ENCODE assay signal across 1 cellular context in the genomic region with DNA sequence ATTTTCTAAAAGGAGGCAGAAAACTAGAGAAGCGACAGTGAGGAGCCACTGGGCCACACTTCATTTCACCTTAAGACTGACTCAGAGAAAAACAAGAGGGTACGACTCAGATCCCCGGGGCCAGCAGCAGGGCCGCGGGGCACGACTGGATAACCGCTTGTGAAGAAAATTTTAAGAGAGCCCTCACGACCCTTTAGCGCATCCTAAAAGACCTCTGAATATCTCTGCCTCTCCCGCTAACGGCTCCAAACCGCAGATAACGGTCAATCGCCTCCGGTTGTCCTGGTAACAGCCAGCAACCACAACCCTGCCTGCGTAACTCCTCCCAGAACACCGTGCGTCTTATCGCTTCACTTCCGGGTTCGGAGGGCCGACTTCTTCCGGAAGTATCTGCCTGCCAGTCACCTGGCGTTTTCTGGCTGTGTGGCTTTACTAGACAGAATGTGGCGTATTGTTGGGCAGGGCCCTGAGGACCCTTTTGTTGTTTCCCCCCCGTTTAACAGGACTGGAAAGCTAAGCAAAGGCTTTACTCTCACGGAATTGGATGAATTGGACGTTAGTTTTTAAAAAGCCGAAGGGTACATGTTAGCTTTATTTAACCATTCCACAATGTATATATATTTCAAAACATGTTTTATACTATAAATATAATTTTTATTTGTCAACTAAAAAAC.
A peak's percentile ranks its signal among the peaks of the same experiment; 100 is the strongest.
TF ChIP-seq lines count a peak whose summit lies in the region.

No MANE protein-coding gene starts in this region.

TF ChIP-seq in K562, 482 proteins besides CTCF, POLR2A, EP300 and RAD21 (continued from another document and continues in another):
- TF ChIP-seq, protein P1, sequence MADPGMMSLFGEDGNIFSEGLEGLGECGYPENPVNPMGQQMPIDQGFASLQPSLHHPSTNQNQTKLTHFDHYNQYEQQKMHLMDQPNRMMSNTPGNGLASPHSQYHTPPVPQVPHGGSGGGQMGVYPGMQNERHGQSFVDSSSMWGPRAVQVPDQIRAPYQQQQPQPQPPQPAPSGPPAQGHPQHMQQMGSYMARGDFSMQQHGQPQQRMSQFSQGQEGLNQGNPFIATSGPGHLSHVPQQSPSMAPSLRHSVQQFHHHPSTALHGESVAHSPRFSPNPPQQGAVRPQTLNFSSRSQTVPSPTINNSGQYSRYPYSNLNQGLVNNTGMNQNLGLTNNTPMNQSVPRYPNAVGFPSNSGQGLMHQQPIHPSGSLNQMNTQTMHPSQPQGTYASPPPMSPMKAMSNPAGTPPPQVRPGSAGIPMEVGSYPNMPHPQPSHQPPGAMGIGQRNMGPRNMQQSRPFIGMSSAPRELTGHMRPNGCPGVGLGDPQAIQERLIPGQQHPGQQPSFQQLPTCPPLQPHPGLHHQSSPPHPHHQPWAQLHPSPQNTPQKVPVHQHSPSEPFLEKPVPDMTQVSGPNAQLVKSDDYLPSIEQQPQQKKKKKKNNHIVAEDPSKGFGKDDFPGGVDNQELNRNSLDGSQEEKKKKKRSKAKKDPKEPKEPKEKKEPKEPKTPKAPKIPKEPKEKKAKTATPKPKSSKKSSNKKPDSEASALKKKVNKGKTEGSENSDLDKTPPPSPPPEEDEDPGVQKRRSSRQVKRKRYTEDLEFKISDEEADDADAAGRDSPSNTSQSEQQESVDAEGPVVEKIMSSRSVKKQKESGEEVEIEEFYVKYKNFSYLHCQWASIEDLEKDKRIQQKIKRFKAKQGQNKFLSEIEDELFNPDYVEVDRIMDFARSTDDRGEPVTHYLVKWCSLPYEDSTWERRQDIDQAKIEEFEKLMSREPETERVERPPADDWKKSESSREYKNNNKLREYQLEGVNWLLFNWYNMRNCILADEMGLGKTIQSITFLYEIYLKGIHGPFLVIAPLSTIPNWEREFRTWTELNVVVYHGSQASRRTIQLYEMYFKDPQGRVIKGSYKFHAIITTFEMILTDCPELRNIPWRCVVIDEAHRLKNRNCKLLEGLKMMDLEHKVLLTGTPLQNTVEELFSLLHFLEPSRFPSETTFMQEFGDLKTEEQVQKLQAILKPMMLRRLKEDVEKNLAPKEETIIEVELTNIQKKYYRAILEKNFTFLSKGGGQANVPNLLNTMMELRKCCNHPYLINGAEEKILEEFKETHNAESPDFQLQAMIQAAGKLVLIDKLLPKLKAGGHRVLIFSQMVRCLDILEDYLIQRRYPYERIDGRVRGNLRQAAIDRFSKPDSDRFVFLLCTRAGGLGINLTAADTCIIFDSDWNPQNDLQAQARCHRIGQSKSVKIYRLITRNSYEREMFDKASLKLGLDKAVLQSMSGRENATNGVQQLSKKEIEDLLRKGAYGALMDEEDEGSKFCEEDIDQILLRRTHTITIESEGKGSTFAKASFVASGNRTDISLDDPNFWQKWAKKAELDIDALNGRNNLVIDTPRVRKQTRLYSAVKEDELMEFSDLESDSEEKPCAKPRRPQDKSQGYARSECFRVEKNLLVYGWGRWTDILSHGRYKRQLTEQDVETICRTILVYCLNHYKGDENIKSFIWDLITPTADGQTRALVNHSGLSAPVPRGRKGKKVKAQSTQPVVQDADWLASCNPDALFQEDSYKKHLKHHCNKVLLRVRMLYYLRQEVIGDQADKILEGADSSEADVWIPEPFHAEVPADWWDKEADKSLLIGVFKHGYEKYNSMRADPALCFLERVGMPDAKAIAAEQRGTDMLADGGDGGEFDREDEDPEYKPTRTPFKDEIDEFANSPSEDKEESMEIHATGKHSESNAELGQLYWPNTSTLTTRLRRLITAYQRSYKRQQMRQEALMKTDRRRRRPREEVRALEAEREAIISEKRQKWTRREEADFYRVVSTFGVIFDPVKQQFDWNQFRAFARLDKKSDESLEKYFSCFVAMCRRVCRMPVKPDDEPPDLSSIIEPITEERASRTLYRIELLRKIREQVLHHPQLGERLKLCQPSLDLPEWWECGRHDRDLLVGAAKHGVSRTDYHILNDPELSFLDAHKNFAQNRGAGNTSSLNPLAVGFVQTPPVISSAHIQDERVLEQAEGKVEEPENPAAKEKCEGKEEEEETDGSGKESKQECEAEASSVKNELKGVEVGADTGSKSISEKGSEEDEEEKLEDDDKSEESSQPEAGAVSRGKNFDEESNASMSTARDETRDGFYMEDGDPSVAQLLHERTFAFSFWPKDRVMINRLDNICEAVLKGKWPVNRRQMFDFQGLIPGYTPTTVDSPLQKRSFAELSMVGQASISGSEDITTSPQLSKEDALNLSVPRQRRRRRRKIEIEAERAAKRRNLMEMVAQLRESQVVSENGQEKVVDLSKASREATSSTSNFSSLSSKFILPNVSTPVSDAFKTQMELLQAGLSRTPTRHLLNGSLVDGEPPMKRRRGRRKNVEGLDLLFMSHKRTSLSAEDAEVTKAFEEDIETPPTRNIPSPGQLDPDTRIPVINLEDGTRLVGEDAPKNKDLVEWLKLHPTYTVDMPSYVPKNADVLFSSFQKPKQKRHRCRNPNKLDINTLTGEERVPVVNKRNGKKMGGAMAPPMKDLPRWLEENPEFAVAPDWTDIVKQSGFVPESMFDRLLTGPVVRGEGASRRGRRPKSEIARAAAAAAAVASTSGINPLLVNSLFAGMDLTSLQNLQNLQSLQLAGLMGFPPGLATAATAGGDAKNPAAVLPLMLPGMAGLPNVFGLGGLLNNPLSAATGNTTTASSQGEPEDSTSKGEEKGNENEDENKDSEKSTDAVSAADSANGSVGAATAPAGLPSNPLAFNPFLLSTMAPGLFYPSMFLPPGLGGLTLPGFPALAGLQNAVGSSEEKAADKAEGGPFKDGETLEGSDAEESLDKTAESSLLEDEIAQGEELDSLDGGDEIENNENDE (IDR thresholded peaks at IDR 0.05; ENCODE audit: low read depth, low read length) = no peak
- TF ChIP-seq BDP1 (IDR thresholded peaks at IDR 0.05; ENCODE audit: insufficient read depth, insufficient read length) = no peak
- TF ChIP-seq RBBP5 (IDR thresholded peaks at IDR 0.05; ENCODE audit: borderline replicate concordance, insufficient read depth, low read length, poor library complexity, severe bottlenecking) = peak; percentile 54
- TF ChIP-seq, protein P2, sequence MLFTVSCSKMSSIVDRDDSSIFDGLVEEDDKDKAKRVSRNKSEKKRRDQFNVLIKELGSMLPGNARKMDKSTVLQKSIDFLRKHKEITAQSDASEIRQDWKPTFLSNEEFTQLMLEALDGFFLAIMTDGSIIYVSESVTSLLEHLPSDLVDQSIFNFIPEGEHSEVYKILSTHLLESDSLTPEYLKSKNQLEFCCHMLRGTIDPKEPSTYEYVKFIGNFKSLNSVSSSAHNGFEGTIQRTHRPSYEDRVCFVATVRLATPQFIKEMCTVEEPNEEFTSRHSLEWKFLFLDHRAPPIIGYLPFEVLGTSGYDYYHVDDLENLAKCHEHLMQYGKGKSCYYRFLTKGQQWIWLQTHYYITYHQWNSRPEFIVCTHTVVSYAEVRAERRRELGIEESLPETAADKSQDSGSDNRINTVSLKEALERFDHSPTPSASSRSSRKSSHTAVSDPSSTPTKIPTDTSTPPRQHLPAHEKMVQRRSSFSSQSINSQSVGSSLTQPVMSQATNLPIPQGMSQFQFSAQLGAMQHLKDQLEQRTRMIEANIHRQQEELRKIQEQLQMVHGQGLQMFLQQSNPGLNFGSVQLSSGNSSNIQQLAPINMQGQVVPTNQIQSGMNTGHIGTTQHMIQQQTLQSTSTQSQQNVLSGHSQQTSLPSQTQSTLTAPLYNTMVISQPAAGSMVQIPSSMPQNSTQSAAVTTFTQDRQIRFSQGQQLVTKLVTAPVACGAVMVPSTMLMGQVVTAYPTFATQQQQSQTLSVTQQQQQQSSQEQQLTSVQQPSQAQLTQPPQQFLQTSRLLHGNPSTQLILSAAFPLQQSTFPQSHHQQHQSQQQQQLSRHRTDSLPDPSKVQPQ (CRISPR knock-in tag; IDR thresholded peaks at IDR 0.05; ENCODE audit: borderline replicate concordance) = no peak
- peak; percentile 75 for TF ChIP-seq HCFC1 (IDR thresholded peaks at IDR 0.05; ENCODE audit: low read depth, low read length)
- no peak for TF ChIP-seq PURB (CRISPR knock-in tag; IDR thresholded peaks at IDR 0.05; ENCODE audit: low read depth)
- no peak for TF ChIP-seq TRIM24 (IDR thresholded peaks at IDR 0.05)
- TF ChIP-seq ARHGAP35 (IDR thresholded peaks at IDR 0.05; ENCODE audit: partially characterized antibody) = no peak
- TF ChIP-seq CSDE1 (IDR thresholded peaks at IDR 0.05) = peak in 1 of 2 experiments; percentile 73; a peak in 1 of 4 replicates
- TF ChIP-seq, protein P3, sequence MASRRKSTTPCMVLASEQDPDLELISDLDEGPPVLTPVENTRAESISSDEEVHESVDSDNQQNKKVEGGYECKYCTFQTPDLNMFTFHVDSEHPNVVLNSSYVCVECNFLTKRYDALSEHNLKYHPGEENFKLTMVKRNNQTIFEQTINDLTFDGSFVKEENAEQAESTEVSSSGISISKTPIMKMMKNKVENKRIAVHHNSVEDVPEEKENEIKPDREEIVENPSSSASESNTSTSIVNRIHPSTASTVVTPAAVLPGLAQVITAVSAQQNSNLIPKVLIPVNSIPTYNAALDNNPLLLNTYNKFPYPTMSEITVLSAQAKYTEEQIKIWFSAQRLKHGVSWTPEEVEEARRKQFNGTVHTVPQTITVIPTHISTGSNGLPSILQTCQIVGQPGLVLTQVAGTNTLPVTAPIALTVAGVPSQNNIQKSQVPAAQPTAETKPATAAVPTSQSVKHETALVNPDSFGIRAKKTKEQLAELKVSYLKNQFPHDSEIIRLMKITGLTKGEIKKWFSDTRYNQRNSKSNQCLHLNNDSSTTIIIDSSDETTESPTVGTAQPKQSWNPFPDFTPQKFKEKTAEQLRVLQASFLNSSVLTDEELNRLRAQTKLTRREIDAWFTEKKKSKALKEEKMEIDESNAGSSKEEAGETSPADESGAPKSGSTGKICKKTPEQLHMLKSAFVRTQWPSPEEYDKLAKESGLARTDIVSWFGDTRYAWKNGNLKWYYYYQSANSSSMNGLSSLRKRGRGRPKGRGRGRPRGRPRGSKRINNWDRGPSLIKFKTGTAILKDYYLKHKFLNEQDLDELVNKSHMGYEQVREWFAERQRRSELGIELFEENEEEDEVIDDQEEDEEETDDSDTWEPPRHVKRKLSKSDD (conservative IDR thresholded peaks at IDR 0.05; ENCODE audit: low read length) = peak; percentile 39; the same call in 1 of the 2 replicates
- peak; percentile 87 for TF ChIP-seq POLR2AphosphoS5 (IDR thresholded peaks at IDR 0.05; ENCODE audit: control insufficient read depth, insufficient read depth, low read depth, low read length)
- no peak for TF ChIP-seq SIRT6 (IDR thresholded peaks at IDR 0.05; ENCODE audit: low read depth, low read length)
- no peak for TF ChIP-seq ZNF408 (CRISPR knock-in tag; IDR thresholded peaks at IDR 0.05; ENCODE audit: low read depth)
- peak in 1 of 2 experiments; percentile 66; a peak in 2 of 4 replicates for TF ChIP-seq HDAC1 (IDR thresholded peaks at IDR 0.05)
- no peak for TF ChIP-seq DNMT1 (IDR thresholded peaks at IDR 0.05)
- no peak for TF ChIP-seq ZBTB17 (CRISPR knock-in tag; IDR thresholded peaks at IDR 0.05)
- TF ChIP-seq, protein P4, sequence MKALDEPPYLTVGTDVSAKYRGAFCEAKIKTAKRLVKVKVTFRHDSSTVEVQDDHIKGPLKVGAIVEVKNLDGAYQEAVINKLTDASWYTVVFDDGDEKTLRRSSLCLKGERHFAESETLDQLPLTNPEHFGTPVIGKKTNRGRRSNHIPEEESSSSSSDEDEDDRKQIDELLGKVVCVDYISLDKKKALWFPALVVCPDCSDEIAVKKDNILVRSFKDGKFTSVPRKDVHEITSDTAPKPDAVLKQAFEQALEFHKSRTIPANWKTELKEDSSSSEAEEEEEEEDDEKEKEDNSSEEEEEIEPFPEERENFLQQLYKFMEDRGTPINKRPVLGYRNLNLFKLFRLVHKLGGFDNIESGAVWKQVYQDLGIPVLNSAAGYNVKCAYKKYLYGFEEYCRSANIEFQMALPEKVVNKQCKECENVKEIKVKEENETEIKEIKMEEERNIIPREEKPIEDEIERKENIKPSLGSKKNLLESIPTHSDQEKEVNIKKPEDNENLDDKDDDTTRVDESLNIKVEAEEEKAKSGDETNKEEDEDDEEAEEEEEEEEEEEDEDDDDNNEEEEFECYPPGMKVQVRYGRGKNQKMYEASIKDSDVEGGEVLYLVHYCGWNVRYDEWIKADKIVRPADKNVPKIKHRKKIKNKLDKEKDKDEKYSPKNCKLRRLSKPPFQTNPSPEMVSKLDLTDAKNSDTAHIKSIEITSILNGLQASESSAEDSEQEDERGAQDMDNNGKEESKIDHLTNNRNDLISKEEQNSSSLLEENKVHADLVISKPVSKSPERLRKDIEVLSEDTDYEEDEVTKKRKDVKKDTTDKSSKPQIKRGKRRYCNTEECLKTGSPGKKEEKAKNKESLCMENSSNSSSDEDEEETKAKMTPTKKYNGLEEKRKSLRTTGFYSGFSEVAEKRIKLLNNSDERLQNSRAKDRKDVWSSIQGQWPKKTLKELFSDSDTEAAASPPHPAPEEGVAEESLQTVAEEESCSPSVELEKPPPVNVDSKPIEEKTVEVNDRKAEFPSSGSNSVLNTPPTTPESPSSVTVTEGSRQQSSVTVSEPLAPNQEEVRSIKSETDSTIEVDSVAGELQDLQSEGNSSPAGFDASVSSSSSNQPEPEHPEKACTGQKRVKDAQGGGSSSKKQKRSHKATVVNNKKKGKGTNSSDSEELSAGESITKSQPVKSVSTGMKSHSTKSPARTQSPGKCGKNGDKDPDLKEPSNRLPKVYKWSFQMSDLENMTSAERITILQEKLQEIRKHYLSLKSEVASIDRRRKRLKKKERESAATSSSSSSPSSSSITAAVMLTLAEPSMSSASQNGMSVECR (CRISPR knock-in tag; IDR thresholded peaks at IDR 0.05) = peak; percentile 46; the same call in 1 of the 2 replicates
- peak; percentile 47 to 60; a peak in 3 of 4 replicates for TF ChIP-seq NRF1 (conservative IDR thresholded peaks at IDR 0.05 in 1 of 2, IDR thresholded peaks at IDR 0.05 in 1 of 2)
- no peak for TF ChIP-seq SLC30A9 (CRISPR knock-in tag; IDR thresholded peaks at IDR 0.05)
- TF ChIP-seq, protein P5, sequence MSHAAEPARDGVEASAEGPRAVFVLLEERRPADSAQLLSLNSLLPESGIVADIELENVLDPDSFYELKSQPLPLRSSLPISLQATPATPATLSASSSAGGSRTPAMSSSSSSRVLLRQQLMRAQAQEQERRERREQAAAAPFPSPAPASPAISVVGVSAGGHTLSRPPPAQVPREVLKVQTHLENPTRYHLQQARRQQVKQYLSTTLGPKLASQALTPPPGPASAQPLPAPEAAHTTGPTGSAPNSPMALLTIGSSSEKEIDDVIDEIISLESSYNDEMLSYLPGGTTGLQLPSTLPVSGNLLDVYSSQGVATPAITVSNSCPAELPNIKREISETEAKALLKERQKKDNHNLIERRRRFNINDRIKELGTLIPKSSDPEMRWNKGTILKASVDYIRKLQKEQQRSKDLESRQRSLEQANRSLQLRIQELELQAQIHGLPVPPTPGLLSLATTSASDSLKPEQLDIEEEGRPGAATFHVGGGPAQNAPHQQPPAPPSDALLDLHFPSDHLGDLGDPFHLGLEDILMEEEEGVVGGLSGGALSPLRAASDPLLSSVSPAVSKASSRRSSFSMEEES (CRISPR knock-in tag; IDR thresholded peaks at IDR 0.05) = no peak
- TF ChIP-seq HMGN3 (IDR thresholded peaks at IDR 0.05; ENCODE audit: borderline replicate concordance, extremely low read depth, insufficient read length, low read depth, low read length) = no peak
- no peak for TF ChIP-seq ERF (CRISPR knock-in tag; IDR thresholded peaks at IDR 0.05)
- TF ChIP-seq NR2C1 (IDR thresholded peaks at IDR 0.05) = peak; percentile 97
- peak; percentile 98 for TF ChIP-seq NR2C1 (tag; IDR thresholded peaks at IDR 0.05)
- TF ChIP-seq, protein P6, sequence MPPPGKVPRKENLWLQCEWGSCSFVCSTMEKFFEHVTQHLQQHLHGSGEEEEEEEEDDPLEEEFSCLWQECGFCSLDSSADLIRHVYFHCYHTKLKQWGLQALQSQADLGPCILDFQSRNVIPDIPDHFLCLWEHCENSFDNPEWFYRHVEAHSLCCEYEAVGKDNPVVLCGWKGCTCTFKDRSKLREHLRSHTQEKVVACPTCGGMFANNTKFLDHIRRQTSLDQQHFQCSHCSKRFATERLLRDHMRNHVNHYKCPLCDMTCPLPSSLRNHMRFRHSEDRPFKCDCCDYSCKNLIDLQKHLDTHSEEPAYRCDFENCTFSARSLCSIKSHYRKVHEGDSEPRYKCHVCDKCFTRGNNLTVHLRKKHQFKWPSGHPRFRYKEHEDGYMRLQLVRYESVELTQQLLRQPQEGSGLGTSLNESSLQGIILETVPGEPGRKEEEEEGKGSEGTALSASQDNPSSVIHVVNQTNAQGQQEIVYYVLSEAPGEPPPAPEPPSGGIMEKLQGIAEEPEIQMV (tag; conservative IDR thresholded peaks at IDR 0.05; ENCODE audit: low read depth) = no peak
- TF ChIP-seq DPF2 (IDR thresholded peaks at IDR 0.05) = peak; percentile 82
- no peak for TF ChIP-seq ESRRB (CRISPR knock-in tag; IDR thresholded peaks at IDR 0.05; ENCODE audit: borderline replicate concordance)
